ENCODE assay signal across 9 cellular contexts in genomic region chr1:169115891-169116585, GRCh38. TPM values are rescaled to one million over a fixed set of nuclear protein-coding genes. Genes with fewer than 3 reads are reported as not detected.
DNase-seq lines count a peak whose midpoint lies in the region; TF ChIP-seq lines count a peak whose summit lies in the region.
"Had no signal": no experiment of that assay in that cellular context is flagged by ENCODE, and none has a peak within 500 bp of the region (broad histone marks: within the 10 kb centered on the region; RNA-seq: fewer than 3 reads in every experiment).

No MANE protein-coding gene starts in this region.

- DNase-seq in activated naive CD4-positive, alpha-beta T cell treated with Interleukin-2 at 50 U/mL for 16 hours = peak; percentile 26
- no peak for DNase-seq in activated naive CD4-positive, alpha-beta T cell treated with anti-CD3 and anti-CD28 coated beads, Interleukin-2, amount 50 U/mL, for 16 hours
- peak; percentile 76 for DNase-seq in HT-29 (ENCODE audit: low spot score)
- no peak for DNase-seq in coronary artery (ENCODE audit: low spot score)
- peak; percentile 49 for DNase-seq in midbrain (lab: John Stamatoyannopoulos, UW)
- DNase-seq in SIG-M5 treated with dmso at 0.1 percent for 504 hours (lab: John Stamatoyannopoulos, UW; ENCODE audit: unreplicated experiment) = no peak
- no peak for DNase-seq in NCI-H524 treated with DMSO at 0.1 percent for 48 hours (lab: John Stamatoyannopoulos, UW)
- no peak for DNase-seq in NCI-H1105 (lab: John Stamatoyannopoulos, UW)

- no peak for TF ChIP-seq CTCF in coronary artery (IDR thresholded peaks at IDR 0.05)

- peak overlapping the region in 1 of 2 donors; percentile 28 for H3K27ac ChIP-seq in coronary artery
- H3K27ac ChIP-seq: ovary had no signal

- H3K4me3 ChIP-seq in coronary artery = peak overlapping the region; percentile 15
- H3K4me3 ChIP-seq: ovary had no signal

RNA-seq across cellular contexts. Expression of gene ATP1B1, which starts 9.5 kb away (rescaled TPM):
- total RNA-seq in HT-29 (2014; rRNA removed; shearing (Covaris generic)) = 83.5 and 86.4 TPM in 2 replicates

Comparison
In these comparisons a context has a peak if more than half of its experiments do, and no peak if none do; other contexts are left out.
1. DNase-seq: peak in activated naive CD4-positive, alpha-beta T cell treated with Interleukin-2 at 50 U/mL for 16 hours (single experiment), HT-29 (single experiment) and midbrain (single experiment); none in activated naive CD4-positive, alpha-beta T cell treated with anti-CD3 and anti-CD28 coated beads, Interleukin-2, amount 50 U/mL, for 16 hours (single experiment), coronary artery (single experiment), SIG-M5 treated with dmso at 0.1 percent for 504 hours (single experiment), NCI-H524 treated with DMSO at 0.1 percent for 48 hours (single experiment) and NCI-H1105 (single experiment).